In genomic region chr2:38720613-38721241, GRCh38 we compare ENCODE assay signal across 8 cellular contexts. TPM values are rescaled to one million over a fixed set of nuclear protein-coding genes. Genes with fewer than 3 reads are reported as not detected.
DNase-seq lines count a peak whose midpoint lies in the region; ATAC-seq and TF ChIP-seq lines count a peak whose summit lies in the region.

No MANE protein-coding gene starts in this region.

- in situ Hi-C loops in mammary epithelial cell (cut with MboI; ENCODE audit: low sequenced_read_pairs in 2 of 2): loop anchor here in 1 of 2 donors (5.0 kb wide), 1 partner anchor 118 kb away; the partner anchor contains the start of gene HNRNPLL

- dilution Hi-C loops in mammary epithelial cell (cut with HindIII; ENCODE audit: low sequenced_read_pairs): no loop called here

- ATAC-seq in lower lobe of right lung: peak; percentile 85 to 89

- TSS peak; percentile 99 for BruUV-seq in mammary epithelial cell (replicated peaks; lab: Mats Ljungman, UMichigan)

- H3K9me3 ChIP-seq in mammary epithelial cell (replicated peaks; ENCODE audit: insufficient read depth, low read length): no peaks in the 10 kb centered on the region
- no peaks in the 10 kb centered on the region for H3K9me3 ChIP-seq in lower lobe of right lung
- no peaks in the 10 kb centered on the region for H3K9me3 ChIP-seq in effector memory CD4-positive, alpha-beta T cell (ENCODE audit: control insufficient read depth, low read length)

- no peak overlapping the region for H3K9ac ChIP-seq in mammary epithelial cell (ENCODE audit: insufficient read depth, low read length)

- H3K27ac ChIP-seq in mammary epithelial cell (ENCODE audit: insufficient read depth, low read depth, low read length) (peak overlapping the region; percentile 34), lower lobe of right lung (peak overlapping the region; percentile 50)
- no peak overlapping the region for H3K27ac ChIP-seq in effector memory CD4-positive, alpha-beta T cell (ENCODE audit: insufficient read depth, low read length, poor library complexity, severe bottlenecking)

- no peak overlapping the region for H3K4me3 Mint-ChIP-seq in progenitor cell of endocrine pancreas (ENCODE audit: low read depth)

- H4K20me1 ChIP-seq in mammary epithelial cell (ENCODE audit: insufficient read depth, low read length): no peaks in the 10 kb centered on the region

- peak overlapping the region; percentile 69 for H2AFZ ChIP-seq in mammary epithelial cell (ENCODE audit: low read depth, low read length)

- DNase-seq in DMS 273 treated with DMSO at 0.1 percent for 48 hours (lab: John Stamatoyannopoulos, UW) (peak; percentile 52), NB4 (ENCODE audit: low read depth) (peak; percentile 24), mammary epithelial cell (peak; percentile 98), lower lobe of right lung (peak; percentile 78), activated gamma-delta T cell (lab: John Stamatoyannopoulos, UW) (no peak), progenitor cell of endocrine pancreas (ENCODE audit: low spot score, unreplicated experiment) (no peak), NCI-H146 (lab: John Stamatoyannopoulos, UW) (no peak)
- DNase-seq in effector memory CD4-positive, alpha-beta T cell: no peak

- H3K27me3 Mint-ChIP-seq in progenitor cell of endocrine pancreas: no peaks in the 10 kb centered on the region

- peaks cover 5% of the 10 kb centered on the region for H3K4me1 Mint-ChIP-seq in progenitor cell of endocrine pancreas (ENCODE audit: low read depth)

- H3K27me3 ChIP-seq in mammary epithelial cell (ENCODE audit: insufficient read depth, low read length) (no peaks in the 10 kb centered on the region), lower lobe of right lung (ENCODE audit: low read depth) (no peaks in the 10 kb centered on the region)
- no peaks in the 10 kb centered on the region for H3K27me3 ChIP-seq in effector memory CD4-positive, alpha-beta T cell (replicated peaks; ENCODE audit: control insufficient read depth, insufficient read depth, low read length, poor library complexity, severe bottlenecking)

- H3K36me3 ChIP-seq in mammary epithelial cell (ENCODE audit: insufficient read depth, low read length): no peaks in the 10 kb centered on the region
- H3K36me3 ChIP-seq in lower lobe of right lung: no peaks in the 10 kb centered on the region
- peaks cover 3% of the 10 kb centered on the region for H3K36me3 ChIP-seq in effector memory CD4-positive, alpha-beta T cell (ENCODE audit: control insufficient read depth, insufficient read depth, low read length)

- 6% methylated on average over 4 of the region's 4 CpGs for WGBS in mammary epithelial cell (ENCODE audit: low coverage, missing lambda C conversion rate)

- CTCF ChIA-PET in mammary epithelial cell (lab: Charles Lee; ENCODE audit: low non-redundant PET): no interaction called here

- H3K27ac Mint-ChIP-seq in progenitor cell of endocrine pancreas: no peak overlapping the region

- peaks cover 12% of the 10 kb centered on the region for H3K36me3 Mint-ChIP-seq in progenitor cell of endocrine pancreas (ENCODE audit: insufficient read depth)

- TF ChIP-seq CTCF in NB4 (IDR thresholded peaks at IDR 0.05; ENCODE audit: low read depth, low read length) (no peak), mammary epithelial cell (conservative IDR thresholded peaks at IDR 0.05 in 1 of 2, IDR thresholded peaks at IDR 0.05 in 1 of 2; ENCODE audit: extremely low read depth in 1 of 2, insufficient read depth in 1 of 2, low read depth in 1 of 2, low read length in 2 of 2) (no peak), lower lobe of right lung (IDR thresholded peaks at IDR 0.05) (no peak), progenitor cell of endocrine pancreas (IDR thresholded peaks at IDR 0.05; ENCODE audit: unreplicated experiment) (no peak)

- H3K9me3 Mint-ChIP-seq in progenitor cell of endocrine pancreas (ENCODE audit: low read depth): no peaks in the 10 kb centered on the region

- H3K4me3 ChIP-seq in NB4 (ENCODE audit: low read depth, low read length) (no peak overlapping the region), mammary epithelial cell (replicated peaks in 1 of 3; ENCODE audit: insufficient read depth in 1 of 3, low read depth in 2 of 3, low read length in 3 of 3) (no peak overlapping the region), lower lobe of right lung (no peak overlapping the region)
- no peak overlapping the region for H3K4me3 ChIP-seq in effector memory CD4-positive, alpha-beta T cell (ENCODE audit: insufficient read depth, low read depth, low read length, poor library complexity, severe bottlenecking)

- no peak for TF ChIP-seq POLR2A in NB4 (IDR thresholded peaks at IDR 0.05; ENCODE audit: extremely low read depth, insufficient read length)

- intact Hi-C loops in mammary epithelial cell (cut with micrococcal nuclease): loop anchor here (2.0 kb wide), 1 partner anchor 30 kb away; no protein-coding TSS in a partner anchor
- intact Hi-C loops in lower lobe of right lung (cut with DNase I): no loop called here

- no peaks in the 10 kb centered on the region for H3K79me2 ChIP-seq in mammary epithelial cell (ENCODE audit: insufficient read depth, low read length)

- peak overlapping the region; percentile 11 for H3K4me2 ChIP-seq in mammary epithelial cell (ENCODE audit: insufficient read depth, low read depth, low read length)

- H3K4me1 ChIP-seq in mammary epithelial cell (ENCODE audit: insufficient read depth, low read length) (peaks cover 23% of the 10 kb centered on the region), lower lobe of right lung (peaks cover 25% of the 10 kb centered on the region)
- peaks cover 18% of the 10 kb centered on the region for H3K4me1 ChIP-seq in effector memory CD4-positive, alpha-beta T cell (ENCODE audit: control insufficient read depth, insufficient read depth, low read length, poor library complexity, severe bottlenecking)

RNA-seq across cellular contexts. Expression of gene SRSF7, which starts 30.4 kb away (rescaled TPM):
- total RNA-seq in mammary epithelial cell (100 to 1,000 TPM in 1 of 2 donors, 10 to 100 TPM in 1; 72.7 to 183 TPM), lower lobe of right lung (99.7 TPM), progenitor cell of endocrine pancreas (258 TPM in 2 replicates)
- 225 TPM for polyA plus RNA-seq in mammary epithelial cell
- 168 TPM for polyA minus RNA-seq in mammary epithelial cell

RNA-seq across cellular contexts. Expression of gene GALM, which starts 54.8 kb away (rescaled TPM):
- under 1 TPM in 1 of 2 donors, not detected in 1; 0.50 TPM for total RNA-seq in mammary epithelial cell
- 0.17 TPM for polyA plus RNA-seq in mammary epithelial cell
- polyA minus RNA-seq in mammary epithelial cell: not detected
- 17.7 TPM for total RNA-seq in lower lobe of right lung
- 40.2 and 46.3 TPM in 2 replicates for total RNA-seq in progenitor cell of endocrine pancreas

RNA-seq across cellular contexts. Expression of gene GEMIN6, which starts 57.3 kb away (rescaled TPM):
- total RNA-seq in mammary epithelial cell (10 to 100 TPM in 1 of 2 donors, 1 to 10 TPM in 1; 5.8 to 15.1 TPM), lower lobe of right lung (11.1 TPM), progenitor cell of endocrine pancreas (16.3 and 17.5 TPM in 2 replicates)
- 11.0 TPM for polyA plus RNA-seq in mammary epithelial cell
- polyA minus RNA-seq in mammary epithelial cell: 3.0 TPM

Comparison
In these comparisons a context has a peak if more than half of its experiments do, and no peak if none do; other contexts are left out.
1. DNase-seq: peak in DMS 273 treated with DMSO at 0.1 percent for 48 hours (single experiment), NB4 (single experiment), mammary epithelial cell (single experiment) and lower lobe of right lung (single experiment); none in activated gamma-delta T cell (single experiment), progenitor cell of endocrine pancreas (single experiment), NCI-H146 (single experiment) and effector memory CD4-positive, alpha-beta T cell (0 of 3).
2. RNA of gene GALM, which starts 54.8 kb away (total RNA-seq): 40.2 to 46.3 TPM in progenitor cell of endocrine pancreas and 17.7 TPM in lower lobe of right lung (single experiment); 0.50 TPM in mammary epithelial cell; every median in the first group is over 10 times any median in the second.